Comparison of ENCODE assay signal across 20 cellular contexts in the genomic region with DNA sequence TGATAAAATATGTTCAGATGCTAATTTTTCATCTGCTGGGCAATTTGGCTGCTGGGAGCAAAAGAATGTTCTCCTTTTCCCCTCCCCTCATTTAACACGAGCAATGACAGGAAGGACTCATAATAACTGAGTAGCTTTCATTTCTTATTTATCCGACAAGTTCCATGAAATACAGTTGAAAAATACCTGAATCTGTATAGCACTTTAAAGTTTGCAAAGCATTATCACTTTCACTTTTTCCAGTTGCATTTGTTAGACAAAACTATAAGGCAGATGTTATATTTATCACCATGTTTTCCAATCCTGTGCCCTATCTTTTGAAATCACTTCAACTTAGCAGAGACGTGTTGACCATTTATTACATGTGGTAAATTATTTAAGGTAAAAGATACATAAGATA.
DNase-seq lines count a peak whose midpoint lies in the region; ATAC-seq and TF ChIP-seq lines count a peak whose summit lies in the region.
"Had no signal": no experiment of that assay in that cellular context is flagged by ENCODE, and none has a peak within 500 bp of the region (broad histone marks: within the 10 kb centered on the region; RNA-seq: fewer than 3 reads in every experiment).

No MANE protein-coding gene starts in this region.

- CTCF ChIA-PET in CD4-positive, alpha-beta memory T cell (lab: Charles Lee; ENCODE audit: partially characterized antibody) = interaction anchor here (1.3 to 3.2 kb wide), 2 partner anchors 59 to 263 kb away, joined by 3 to 16 read pairs; no protein-coding TSS in a partner anchor

- H3K27ac ChIP-seq in CD4-positive, alpha-beta memory T cell (ENCODE audit: low read depth, low read length) = no peak overlapping the region
- H3K27ac ChIP-seq in stomach smooth muscle (ENCODE audit: low read length) = peak overlapping the region; percentile 50
- H3K27ac ChIP-seq: ascending aorta, epithelial cell of prostate had no signal

- POLR2A ChIA-PET in CD4-positive, alpha-beta memory T cell (lab: Charles Lee; ENCODE audit: partially characterized antibody) = interaction anchor here (1.2 kb wide), 1 partner anchor 25 kb away, joined by 3 read pairs; no protein-coding TSS in a partner anchor

- TF ChIP-seq CTCF in endothelial cell (IDR thresholded peaks at IDR 0.05; ENCODE audit: unreplicated experiment) (no peak), progenitor cell of endocrine pancreas (IDR thresholded peaks at IDR 0.05; ENCODE audit: unreplicated experiment) (no peak)

- peaks cover 0 to 3% of the 10 kb centered on the region in 2 donors for H3K27me3 Mint-ChIP-seq in CD4-positive, alpha-beta memory T cell
- H3K27me3 Mint-ChIP-seq in endothelial cell (ENCODE audit: unreplicated experiment) = no peaks in the 10 kb centered on the region
- H3K27me3 Mint-ChIP-seq in progenitor cell of endocrine pancreas = no peaks in the 10 kb centered on the region
- H3K27me3 Mint-ChIP-seq: activated naive CD8-positive, alpha-beta T cell had no signal

- no peaks in the 10 kb centered on the region for H3K36me3 Mint-ChIP-seq in CD4-positive, alpha-beta memory T cell
- no peaks in the 10 kb centered on the region for H3K36me3 Mint-ChIP-seq in endothelial cell (ENCODE audit: low read depth, unreplicated experiment)
- H3K36me3 Mint-ChIP-seq in progenitor cell of endocrine pancreas (ENCODE audit: insufficient read depth) = no peaks in the 10 kb centered on the region
- H3K36me3 Mint-ChIP-seq: activated naive CD8-positive, alpha-beta T cell had no signal

- no peak overlapping the region for H3K4me3 ChIP-seq in CD4-positive, alpha-beta memory T cell (ENCODE audit: low read length in 2 of 2)
- H3K4me3 ChIP-seq in stomach smooth muscle (ENCODE audit: low read length in 2 of 2) = no peak overlapping the region
- H3K4me3 ChIP-seq: ascending aorta, smooth muscle cell had no signal

- H3K9me3 ChIP-seq in CD4-positive, alpha-beta memory T cell (ENCODE audit: control insufficient read depth in 1 of 2, low read length in 2 of 2) = no peaks in the 10 kb centered on the region
- H3K9me3 ChIP-seq in stomach smooth muscle (ENCODE audit: control insufficient read depth in 2 of 2, low read length in 2 of 2) = no peaks in the 10 kb centered on the region
- H3K9me3 ChIP-seq: ascending aorta had no signal

- no peak for DNase-seq in CD4-positive, alpha-beta memory T cell
- DNase-seq in SK-MEL-5 (ENCODE audit: low read depth, low spot score) (peak; percentile 15), endothelial cell (ENCODE audit: low spot score) (no peak), 8988T (no peak), progenitor cell of endocrine pancreas (ENCODE audit: low spot score, unreplicated experiment) (no peak)
- DNase-seq: activated CD4-positive, alpha-beta T cell treated with anti-CD3 and anti-CD28 coated beads for 4 hours; AML-193; head of caudate nucleus; kidney glomerular epithelial cell; NCI-H1092 treated with DMSO at 0.1 percent for 48 hours; NCI-H2081; NCI-H446; PC-3; stimulated activated CD4-positive, alpha-beta T cell treated with anti-CD3 and anti-CD28 coated beads, Interleukin-2, amount 100 ng/mL, for 24 hours had no signal

- no peak overlapping the region for H3K9ac ChIP-seq in stomach smooth muscle (ENCODE audit: low read length in 2 of 2)

- H3K9me3 Mint-ChIP-seq in CD4-positive, alpha-beta memory T cell = peaks cover 0 to 6% (median 0%) of the 10 kb centered on the region in 8 donors
- H3K9me3 Mint-ChIP-seq in endothelial cell (ENCODE audit: unreplicated experiment) (no peaks in the 10 kb centered on the region), progenitor cell of endocrine pancreas (ENCODE audit: low read depth) (no peaks in the 10 kb centered on the region)

- peak overlapping the region in 5 of 8 donors; percentile 8 to 35 (median 13) for H3K4me3 Mint-ChIP-seq in CD4-positive, alpha-beta memory T cell
- no peak overlapping the region for H3K4me3 Mint-ChIP-seq in endothelial cell (ENCODE audit: unreplicated experiment)
- no peak overlapping the region for H3K4me3 Mint-ChIP-seq in progenitor cell of endocrine pancreas (ENCODE audit: low read depth)
- H3K4me3 Mint-ChIP-seq: activated naive CD8-positive, alpha-beta T cell had no signal

- no peaks in the 10 kb centered on the region for H3K36me3 ChIP-seq in CD4-positive, alpha-beta memory T cell (ENCODE audit: insufficient read depth, low read length)
- H3K36me3 ChIP-seq in stomach smooth muscle (ENCODE audit: control insufficient read depth in 2 of 2, insufficient read depth in 2 of 2, low read length in 2 of 2) = no peaks in the 10 kb centered on the region
- H3K36me3 ChIP-seq: ascending aorta had no signal

- H3K27me3 ChIP-seq in CD4-positive, alpha-beta memory T cell (ENCODE audit: insufficient read depth, low read length) = no peaks in the 10 kb centered on the region
- no peaks in the 10 kb centered on the region for H3K27me3 ChIP-seq in stomach smooth muscle (ENCODE audit: control insufficient read depth in 1 of 2, insufficient read depth in 2 of 2, low read length in 2 of 2)
- H3K27me3 ChIP-seq: ascending aorta had no signal

- intact Hi-C loops in CD4-positive, alpha-beta memory T cell (cut with micrococcal nuclease) = no loop called here

- in situ Hi-C loops in SK-MEL-5 (cut with HindIII; ENCODE audit: low pct_unique_long_range_greater_than_20kb, low sequenced_read_pairs) = no loop called here

- no peak for ATAC-seq in HG03565 (IDR thresholded peaks at IDR 0.05; ENCODE audit: unreplicated experiment)
- ATAC-seq: PC-3 had no signal

- H3K4me1 ChIP-seq in CD4-positive, alpha-beta memory T cell (ENCODE audit: insufficient read depth, low read length) = peaks cover 24% of the 10 kb centered on the region
- peaks cover 8% of the 10 kb centered on the region for H3K4me1 ChIP-seq in stomach smooth muscle (ENCODE audit: control insufficient read depth, insufficient read depth, low read length)
- H3K4me1 ChIP-seq: ascending aorta had no signal

- peak overlapping the region in 3 of 7 donors; percentile 32 to 76 (median 49) for H3K27ac Mint-ChIP-seq in CD4-positive, alpha-beta memory T cell
- H3K27ac Mint-ChIP-seq in endothelial cell (ENCODE audit: unreplicated experiment) (peak overlapping the region; percentile 92), progenitor cell of endocrine pancreas (no peak overlapping the region)
- H3K27ac Mint-ChIP-seq: activated naive CD8-positive, alpha-beta T cell had no signal

- peaks cover 13 to 22% (median 18%) of the 10 kb centered on the region in 4 donors for H3K4me1 Mint-ChIP-seq in CD4-positive, alpha-beta memory T cell
- peaks cover 25% of the 10 kb centered on the region for H3K4me1 Mint-ChIP-seq in endothelial cell (ENCODE audit: unreplicated experiment)
- H3K4me1 Mint-ChIP-seq in progenitor cell of endocrine pancreas (ENCODE audit: low read depth) = peaks cover 6% of the 10 kb centered on the region

Comparison
In these comparisons a context has a peak if more than half of its experiments do, and no peak if none do; other contexts are left out.
1. H3K4me3 Mint-ChIP-seq: peak in CD4-positive, alpha-beta memory T cell (5 of 8); none in endothelial cell (single experiment) and progenitor cell of endocrine pancreas (single experiment).